8 cellular contexts compared by ENCODE assay signal in the genomic region with DNA sequence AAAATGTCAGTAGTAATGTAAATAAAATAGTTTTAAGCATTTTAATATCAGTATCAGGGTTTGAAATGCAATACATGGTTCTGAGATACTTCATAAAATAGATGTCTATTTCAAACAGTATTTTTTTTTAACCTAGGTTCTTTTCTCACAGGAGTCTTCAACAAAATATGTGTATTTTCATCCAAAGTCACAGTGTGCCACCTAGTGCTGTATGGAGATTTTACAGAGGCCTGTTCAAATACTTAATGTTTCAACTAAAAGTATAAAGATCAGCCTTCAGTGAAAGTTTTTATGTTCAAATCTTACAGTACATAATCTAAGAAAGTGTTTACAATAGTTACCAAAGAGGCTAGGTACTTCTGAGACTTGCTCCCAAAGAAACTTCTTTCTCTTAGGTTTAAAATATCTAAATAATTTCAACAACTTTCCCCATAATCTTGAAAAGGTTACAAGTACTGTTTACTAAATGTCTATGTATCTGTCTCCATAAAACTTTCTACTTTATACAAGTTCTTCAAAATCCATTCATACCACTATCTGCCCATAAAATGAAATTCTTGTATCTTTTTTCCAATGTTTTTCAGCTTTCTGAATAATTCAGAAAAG. TPM values are rescaled to one million over a fixed set of nuclear protein-coding genes. Genes with fewer than 3 reads are reported as not detected.
DNase-seq lines count a peak whose midpoint lies in the region; ATAC-seq, FAIRE-seq and TF ChIP-seq lines count a peak whose summit lies in the region.

No MANE protein-coding gene starts in this region.

- no peak overlapping the region for H2AFZ ChIP-seq in keratinocyte (ENCODE audit: control insufficient read depth, low read length)

- peak; percentile 30 for ATAC-seq in activated CD8-positive, alpha-beta T cell treated with anti-CD3 and anti-CD28 coated beads for 36 hours
- ATAC-seq in HG02798 (IDR thresholded peaks at IDR 0.05; ENCODE audit: poor library complexity, unreplicated experiment), result no peak
- no peak for ATAC-seq in stimulated activated naive CD8-positive, alpha-beta T cell treated with anti-CD3 and anti-CD28 coated beads, Interleukin-15, Interleukin-2, amounts not matched to agents 100 U/mL and 50 U/mL, for 24 hours

- H3K4me1 ChIP-seq in keratinocyte (ENCODE audit: control insufficient read depth, extremely low read depth, insufficient read depth, low read length), result no peaks in the 10 kb centered on the region

- peaks cover 9% of the 10 kb centered on the region for H3K36me3 Mint-ChIP-seq in activated CD8-positive, alpha-beta T cell treated with anti-CD3 and anti-CD28 coated beads for 36 hours (ENCODE audit: low read depth)

- H3K4me2 ChIP-seq in keratinocyte (ENCODE audit: control insufficient read depth, extremely low read depth, insufficient read depth, low read depth, low read length), result no peak overlapping the region

- H3K9me3 Mint-ChIP-seq in activated CD8-positive, alpha-beta T cell treated with anti-CD3 and anti-CD28 coated beads for 36 hours, result no peaks in the 10 kb centered on the region

- H3K4me3 Mint-ChIP-seq in activated CD8-positive, alpha-beta T cell treated with anti-CD3 and anti-CD28 coated beads for 36 hours, result no peak overlapping the region

- dilution Hi-C loops in keratinocyte (cut with MboI; ENCODE audit: extremely low pct_ligation_motif_present, low sequenced_read_pairs), result no loop called here

- no peaks in the 10 kb centered on the region for H3K36me3 ChIP-seq in keratinocyte (ENCODE audit: control insufficient read depth in 2 of 2, extremely low read depth in 1 of 2, insufficient read depth in 2 of 2, low read length in 2 of 2)

- no peaks in the 10 kb centered on the region for H3K27me3 ChIP-seq in keratinocyte (ENCODE audit: control insufficient read depth, extremely low read depth, insufficient read depth, low read length)

- H4K20me1 ChIP-seq in keratinocyte (ENCODE audit: control insufficient read depth, extremely low read depth, insufficient read depth, low read length), result no peaks in the 10 kb centered on the region

- H3K79me2 ChIP-seq in keratinocyte (ENCODE audit: control insufficient read depth, insufficient read depth, low read length), result no peaks in the 10 kb centered on the region

- DNase-seq in DMS53 treated with DMSO at 0.1 percent for 48 hours (lab: John Stamatoyannopoulos, UW; ENCODE audit: unreplicated experiment), result peak; percentile 3
- DNase-seq in Jurkat, Clone E6-1 (ENCODE audit: low read depth, low spot score), result peak; percentile 32
- DNase-seq in activated CD8-positive, alpha-beta T cell treated with anti-CD3 and anti-CD28 coated beads for 36 hours, result peak; percentile 39
- DNase-seq in keratinocyte (ENCODE audit: low read depth, low spot score), result no peak
- DNase-seq in stimulated activated naive CD8-positive, alpha-beta T cell treated with anti-CD3 and anti-CD28 coated beads, Interleukin-15, Interleukin-2, amounts not matched to agents 100 U/mL and 50 U/mL, for 24 hours, result no peak
- DNase-seq in ecto neural progenitor cell (ENCODE audit: low spot score), result no peak
- DNase-seq in activated CD4-positive, CD25-positive, alpha-beta regulatory T cell (lab: John Stamatoyannopoulos, UW), result no peak

- FAIRE-seq in keratinocyte (lab: Jason Lieb, UNC), result no peak

- intact Hi-C loops in activated CD8-positive, alpha-beta T cell treated with anti-CD3 and anti-CD28 coated beads for 36 hours (cut with micrococcal nuclease), result no loop called here

- H3K27ac Mint-ChIP-seq in activated CD8-positive, alpha-beta T cell treated with anti-CD3 and anti-CD28 coated beads for 36 hours, result no peak overlapping the region

- peak; percentile 50 for TF ChIP-seq CTCF in activated CD8-positive, alpha-beta T cell treated with anti-CD3 and anti-CD28 coated beads for 36 hours (IDR thresholded peaks at IDR 0.05)
- TF ChIP-seq CTCF in keratinocyte (optimal IDR thresholded peaks at IDR 0.05 in 1 of 3, IDR thresholded peaks at IDR 0.05 in 1 of 3, conservative IDR thresholded peaks at IDR 0.05 in 1 of 3; ENCODE audit: extremely low read depth in 1 of 3, insufficient read depth in 2 of 3, low read length in 3 of 3), result peak in 2 of 3 experiments; percentile 23 to 39

- H3K27me3 Mint-ChIP-seq in activated CD8-positive, alpha-beta T cell treated with anti-CD3 and anti-CD28 coated beads for 36 hours, result no peaks in the 10 kb centered on the region

- no peaks in the 10 kb centered on the region for H3K9me3 ChIP-seq in keratinocyte (ENCODE audit: control insufficient read depth, low read depth, low read length)

- no peak overlapping the region for H3K9ac ChIP-seq in keratinocyte (ENCODE audit: control insufficient read depth, extremely low read depth, insufficient read depth, low read length)

- CTCF ChIA-PET in activated CD8-positive, alpha-beta T cell treated with anti-CD3 and anti-CD28 coated beads for 36 hours (lab: Charles Lee), result interaction anchor here (0.8 to 1.5 kb wide), 6 partner anchors 13 to 717 kb away, joined by 3 to 4 read pairs (median 4); no protein-coding TSS in a partner anchor

- H3K4me3 ChIP-seq in Jurkat, Clone E6-1 (ENCODE audit: low read length), result no peak overlapping the region
- no peak overlapping the region for H3K4me3 ChIP-seq in keratinocyte (ENCODE audit: control insufficient read depth in 2 of 3, extremely low read depth in 1 of 3, insufficient read depth in 2 of 3, low read depth in 1 of 3, low read length in 3 of 3)

- H3K4me1 Mint-ChIP-seq in activated CD8-positive, alpha-beta T cell treated with anti-CD3 and anti-CD28 coated beads for 36 hours (ENCODE audit: low read depth), result peaks cover 55% of the 10 kb centered on the region

- H3K9me1 ChIP-seq in keratinocyte (ENCODE audit: control insufficient read depth, extremely low read depth, insufficient read depth, low read length), result no peaks in the 10 kb centered on the region

- POLR2A ChIA-PET in activated CD8-positive, alpha-beta T cell treated with anti-CD3 and anti-CD28 coated beads for 36 hours (lab: Charles Lee), result no interaction called here

- no peak overlapping the region for H3K27ac ChIP-seq in keratinocyte (ENCODE audit: control insufficient read depth, insufficient read depth, low read length)

RNA-seq across cellular contexts. Expression of gene SCAPER, which starts 38.3 kb away (rescaled TPM):
- polyA plus RNA-seq in Jurkat, Clone E6-1 (2012; ENCODE audit: insufficient read depth, insufficient read length), result 21.3 TPM
- total RNA-seq in activated CD8-positive, alpha-beta T cell treated with anti-CD3 and anti-CD28 coated beads for 36 hours, result 10 to 100 TPM; 31.4 to 32.7 TPM
- 2.1 to 5.2 TPM (median 4.5 TPM) in 3 replicates for polyA plus RNA-seq in keratinocyte
- 14.1 TPM for polyA plus RNA-seq in keratinocyte (2011; ENCODE audit: low read depth)
- polyA plus RNA-seq in keratinocyte (2011; cell fraction: cytosol; rRNA removed), result 4.2 and 5.7 TPM in 2 replicates
- 8.8 and 9.6 TPM in 2 replicates for polyA plus RNA-seq in keratinocyte (2011; cell fraction: nucleus; rRNA removed)
- polyA plus RNA-seq in keratinocyte (2012; ENCODE audit: low replicate concordance), result 3.9 and 5.0 TPM in 2 replicates
- polyA minus RNA-seq in keratinocyte, result 1.5 to 8.3 TPM (median 4.3 TPM) in 3 replicates
- 2.3 TPM for polyA minus RNA-seq in keratinocyte (2011; cell fraction: cytosol; rRNA and poly(A)+ RNA removed)
- polyA minus RNA-seq in keratinocyte (2011; cell fraction: nucleus; rRNA and poly(A)+ RNA removed), result 3.4 and 17.9 TPM in 2 replicates

Comparison
In these comparisons a context has a peak if more than half of its experiments do, and no peak if none do; other contexts are left out.
1. DNase-seq: peak in DMS53 treated with DMSO at 0.1 percent for 48 hours (single experiment), Jurkat, Clone E6-1 (single experiment) and activated CD8-positive, alpha-beta T cell treated with anti-CD3 and anti-CD28 coated beads for 36 hours (single experiment); none in keratinocyte (single experiment), stimulated activated naive CD8-positive, alpha-beta T cell treated with anti-CD3 and anti-CD28 coated beads, Interleukin-15, Interleukin-2, amounts not matched to agents 100 U/mL and 50 U/mL, for 24 hours (single experiment), ecto neural progenitor cell (single experiment) and activated CD4-positive, CD25-positive, alpha-beta regulatory T cell (0 of 4).